In genomic region chr1:24498589-24498988, GRCh38 we compare ENCODE assay signal across 24 cellular contexts. TPM values are rescaled to one million over a fixed set of nuclear protein-coding genes. Genes with fewer than 3 reads are reported as not detected.
"Had no signal": no experiment of that assay in that cellular context is flagged by ENCODE, and none has a peak within 500 bp of the region (broad histone marks: within the 10 kb centered on the region; RNA-seq: fewer than 3 reads in every experiment).

No MANE protein-coding gene starts in this region.

- H3K4me3 Mint-ChIP-seq: activated naive CD4-positive, alpha-beta T cell treated with anti-CD3 and anti-CD28 coated beads, Interleukin-2, amount 10 ng/mL, durations not matched to agents 7 days and 5 days; memory B cell; neural crest cell had no signal

- H3K27ac Mint-ChIP-seq: memory B cell had no signal

- H3K9me3 Mint-ChIP-seq: memory B cell, neural crest cell had no signal

- ATAC-seq: esophagus mucosa, gastrocnemius medialis, left cardiac atrium, right lobe of liver had no signal

- DNase-seq: activated CD4-positive, alpha-beta T cell treated with anti-CD3 and anti-CD28 coated beads for 1 hour; activated CD4-positive, alpha-beta T cell treated with anti-CD3 and anti-CD28 coated beads, Interleukin-2, amount 50 U/mL, for 4 hours; activated naive CD4-positive, alpha-beta T cell treated with anti-CD3 and anti-CD28 coated beads, Interleukin-2, amount 10 ng/mL, durations not matched to agents 7 days and 5 days; activated T-cell treated with anti-CD3 and anti-CD28 coated beads, Interleukin-2, amount 50 U/mL, for 1 hour; adrenal gland; brain microvascular endothelial cell; central memory CD4-positive, alpha-beta T cell; effector memory CD4-positive, alpha-beta T cell; gastrocnemius medialis; head of caudate nucleus; hypothalamus; left cardiac atrium; occipital lobe; stimulated activated CD4-positive, alpha-beta T cell treated with anti-CD3 and anti-CD28 coated beads, Interleukin-1b, Interleukin-23, amount 100 ng/mL, for 48 hours; T-helper 1 cell; T-helper 9 cell; transverse colon had no signal

- H3K27me3 Mint-ChIP-seq: activated naive CD4-positive, alpha-beta T cell treated with anti-CD3 and anti-CD28 coated beads, Interleukin-2, amount 10 ng/mL, durations not matched to agents 7 days and 5 days; memory B cell had no signal

- H3K36me3 Mint-ChIP-seq: memory B cell had no signal

RNA-seq across cellular contexts. Expression of gene NCMAP, which starts 57.3 kb away (rescaled TPM):
- total RNA-seq: ascending aorta, dermis microvascular lymphatic vessel endothelial cell, endothelial cell of umbilical vein, neural crest cell had no signal
